Comparison of ENCODE assay signal across 1 cellular context in the genomic region with DNA sequence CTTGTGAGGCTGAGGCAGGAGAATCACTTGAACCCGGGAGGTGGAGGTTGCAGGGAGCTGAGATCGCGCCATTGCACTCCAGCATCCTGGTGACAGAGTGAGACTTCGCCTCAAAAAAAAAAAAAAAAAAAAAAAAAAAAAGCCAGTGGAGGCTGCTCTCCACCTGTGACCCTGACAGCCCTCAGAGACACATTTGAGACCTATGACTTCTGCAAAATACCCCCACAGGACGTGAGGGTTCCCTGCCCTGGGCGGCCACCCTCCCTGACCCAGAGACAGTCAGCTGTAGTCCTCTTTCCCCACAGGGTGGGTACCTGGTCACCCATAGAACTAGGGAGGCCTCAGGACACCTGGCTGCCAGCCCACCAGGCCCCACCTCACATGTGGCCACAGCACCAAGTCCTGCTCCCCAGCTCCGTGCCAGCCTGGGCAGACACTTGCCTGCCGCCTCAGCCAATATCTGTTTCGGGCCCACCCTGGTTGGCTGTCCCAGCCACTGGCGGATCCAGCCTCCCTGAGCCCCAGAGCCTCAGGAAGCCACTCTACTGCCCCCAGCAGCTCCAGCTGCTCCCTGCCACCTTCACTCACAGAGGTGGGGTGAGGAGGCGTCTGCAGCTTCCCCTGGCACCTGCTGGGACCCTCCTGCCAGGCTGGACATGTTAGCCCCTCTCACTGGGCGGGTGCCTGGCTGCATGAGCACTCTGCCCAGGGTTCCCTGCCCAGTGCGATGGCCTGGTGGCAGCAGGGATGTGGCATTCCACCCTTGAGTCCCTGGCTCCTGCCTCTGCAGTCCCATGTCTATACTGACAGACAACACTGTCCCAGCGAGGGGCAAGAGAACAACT.
TF ChIP-seq lines count a peak whose summit lies in the region.

No MANE protein-coding gene starts in this region.

TF ChIP-seq in HepG2, 621 proteins besides CTCF, POLR2A, EP300 and RAD21:
- no peak for TF ChIP-seq ZNF788 (CRISPR knock-in tag; IDR thresholded peaks at IDR 0.05; ENCODE audit: borderline replicate concordance)
- TF ChIP-seq PPARG (CRISPR knock-in tag; conservative IDR thresholded peaks at IDR 0.05), result no peak
- peak; percentile 49 for TF ChIP-seq AGO2 (optimal IDR thresholded peaks at IDR 0.05; ENCODE audit: low read depth, low read length)
- TF ChIP-seq AKAP8 (CRISPR knock-in tag; IDR thresholded peaks at IDR 0.05), result 0 out of 2 replicates have a peak, but pooled peaks have one; percentile 34
- TF ChIP-seq AGO1 (IDR thresholded peaks at IDR 0.05; ENCODE audit: low read depth, low read length, poor library complexity, severe bottlenecking), result peak; percentile 31
- peak; percentile 70 for TF ChIP-seq RBFOX2 (IDR thresholded peaks at IDR 0.05; ENCODE audit: low read depth, low read length)
